30 cellular contexts compared by ENCODE assay signal in genomic region chr7:102400360-102400759, GRCh38. TPM values are rescaled to one million over a fixed set of nuclear protein-coding genes. Genes with fewer than 3 reads are reported as not detected.
"Had no signal": no experiment of that assay in that cellular context is flagged by ENCODE, and none has a peak within 500 bp of the region (broad histone marks: within the 10 kb centered on the region; RNA-seq: fewer than 3 reads in every experiment).

No MANE protein-coding gene starts in this region.

- H3K27me3 ChIP-seq: body of pancreas, Peyer's patch had no signal

- H3K9me3 Mint-ChIP-seq: activated CD4-positive, alpha-beta memory T cell treated with anti-CD3 and anti-CD28 coated beads for 36 hours; activated CD4-positive, alpha-beta T cell treated with anti-CD3 and anti-CD28 coated beads, Interleukin-2, amount 10 ng/mL, durations not matched to agents 7 days and 5 days; activated naive CD4-positive, alpha-beta T cell treated with anti-CD3 and anti-CD28 coated beads, Interleukin-2, amount 50 U/mL, for 24 hours; activated T-cell treated with anti-CD3 and anti-CD28 coated beads, Interleukin-2, amount 50 U/mL, for 72 hours; activated T-helper 2 cell treated with anti-CD3 and anti-CD28 coated beads, Interferon-gamma antibody, Interleukin-2, Interleukin-4, amounts not matched to agents 10 μg/mL and 5 μg/mL and 100 μg/mL, durations not matched to agents 14 hours and 24 hours and 36 hours; WTC11 had no signal

- H3K4me3 Mint-ChIP-seq: activated CD4-positive, alpha-beta memory T cell treated with anti-CD3 and anti-CD28 coated beads for 36 hours; activated CD4-positive, alpha-beta T cell treated with anti-CD3 and anti-CD28 coated beads, Interleukin-2, amount 10 ng/mL, durations not matched to agents 7 days and 5 days; activated naive CD4-positive, alpha-beta T cell treated with anti-CD3 and anti-CD28 coated beads, Interleukin-2, amount 50 U/mL, for 24 hours; activated T-cell treated with anti-CD3 and anti-CD28 coated beads, Interleukin-2, amount 50 U/mL, for 72 hours; T-helper 17 cell; WTC11 had no signal

- H3K4me3 ChIP-seq: body of pancreas, Peyer's patch had no signal

- H3K4me2 ChIP-seq: KMS-11 had no signal

- DNase-seq: activated CD4-positive, alpha-beta memory T cell treated with anti-CD3 and anti-CD28 coated beads for 36 hours; activated CD4-positive, alpha-beta T cell treated with anti-CD3 and anti-CD28 coated beads, Interleukin-2, amount 10 ng/mL, durations not matched to agents 7 days and 5 days; activated CD4-positive, CD25-positive, alpha-beta regulatory T cell treated with anti-CD3 and anti-CD28 coated beads, Interleukin-2, amount 50 U/mL, for 72 hours; activated CD8-positive, alpha-beta memory T cell treated with anti-CD3 and anti-CD28 coated beads for 24 hours; activated gamma-delta T cell treated with Interleukin-2 at 50 U/mL for 16 hours; activated T-cell treated with anti-CD3 and anti-CD28 coated beads, Interleukin-2, amount 50 U/mL, for 72 hours; aorta; body of pancreas; NCI-H1092; NCI-H1417; NCI-H1694; NCI-H2029; NCI-H2107; NCI-H2171 treated with DMSO at 0.1 percent for 48 hours; NCI-H226; NCI-H526; NCI-H82; NK-92 treated with Interleukin-12 subunit alpha and Interleukin-12 subunit beta, amount 100 ng/mL, for 24 hours; SHP77; T-helper 17 cell; T-helper 9 cell had no signal

- H3K9me3 ChIP-seq: body of pancreas, Peyer's patch had no signal

- ATAC-seq: activated T-cell treated with anti-CD3 and anti-CD28 coated beads, Interleukin-2, amount 50 U/mL, for 72 hours; body of pancreas; T-helper 17 cell; WTC11 had no signal

- H3K27ac ChIP-seq: body of pancreas, KMS-11, Peyer's patch had no signal

- H3K27me3 Mint-ChIP-seq: activated CD4-positive, alpha-beta memory T cell treated with anti-CD3 and anti-CD28 coated beads for 36 hours; activated CD4-positive, alpha-beta T cell treated with anti-CD3 and anti-CD28 coated beads, Interleukin-2, amount 10 ng/mL, durations not matched to agents 7 days and 5 days; activated naive CD4-positive, alpha-beta T cell treated with anti-CD3 and anti-CD28 coated beads, Interleukin-2, amount 50 U/mL, for 24 hours; T-helper 17 cell had no signal

- FAIRE-seq: bronchial epithelial cell had no signal

- H3K27ac Mint-ChIP-seq: activated CD4-positive, alpha-beta memory T cell treated with anti-CD3 and anti-CD28 coated beads for 36 hours; activated CD4-positive, alpha-beta T cell treated with anti-CD3 and anti-CD28 coated beads, Interleukin-2, amount 10 ng/mL, durations not matched to agents 7 days and 5 days; activated naive CD4-positive, alpha-beta T cell treated with anti-CD3 and anti-CD28 coated beads, Interleukin-2, amount 50 U/mL, for 24 hours; activated T-cell treated with anti-CD3 and anti-CD28 coated beads, Interleukin-2, amount 50 U/mL, for 72 hours; activated T-helper 2 cell treated with anti-CD3 and anti-CD28 coated beads, Interferon-gamma antibody, Interleukin-2, Interleukin-4, amounts not matched to agents 10 μg/mL and 5 μg/mL and 100 μg/mL, durations not matched to agents 14 hours and 24 hours and 36 hours; T-helper 17 cell; WTC11 had no signal

- H3K9ac ChIP-seq: KMS-11 had no signal

RNA-seq across cellular contexts. Expression of gene SPDYE6, which starts 44.1 kb away (rescaled TPM):
- total RNA-seq: activated CD4-positive, alpha-beta memory T cell treated with anti-CD3 and anti-CD28 coated beads for 36 hours; activated CD4-positive, alpha-beta T cell treated with anti-CD3 and anti-CD28 coated beads, Interleukin-2, amount 10 ng/mL, durations not matched to agents 7 days and 5 days; activated T-cell treated with anti-CD3 and anti-CD28 coated beads, Interleukin-2, amount 50 U/mL, for 72 hours; activated T-helper 2 cell treated with anti-CD3 and anti-CD28 coated beads, Interferon-gamma antibody, Interleukin-2, Interleukin-4, amounts not matched to agents 10 μg/mL and 5 μg/mL and 100 μg/mL, durations not matched to agents 14 hours and 24 hours and 36 hours; aorta; body of pancreas; bronchial epithelial cell; MCF 10A; NCI-H460; Peyer's patch; SK-MEL-5; T-helper 17 cell; WTC11 had no signal
